In genomic region chr2:109702250-109702985, GRCh38 we compare ENCODE assay signal across 14 cellular contexts.
DNase-seq lines count a peak whose midpoint lies in the region; ATAC-seq and TF ChIP-seq lines count a peak whose summit lies in the region.
"Had no signal": no experiment of that assay in that cellular context is flagged by ENCODE, and none has a peak within 500 bp of the region (broad histone marks: within the 10 kb centered on the region; RNA-seq: fewer than 3 reads in every experiment).

No MANE protein-coding gene starts in this region.

- H3K27me3 ChIP-seq in colonic mucosa = no peaks in the 10 kb centered on the region
- no peaks in the 10 kb centered on the region for H3K27me3 ChIP-seq in lower lobe of right lung (ENCODE audit: low read depth)
- H3K27me3 ChIP-seq: BLaER1 had no signal

- H3K27ac ChIP-seq in colonic mucosa (peak overlapping the region; percentile 52), lower lobe of right lung (peak overlapping the region; percentile 21)
- H3K27ac ChIP-seq: BLaER1 had no signal

- H3K36me3 ChIP-seq in colonic mucosa (no peaks in the 10 kb centered on the region), lower lobe of right lung (no peaks in the 10 kb centered on the region)
- H3K36me3 ChIP-seq: BLaER1 had no signal

- ATAC-seq in lower lobe of right lung (peak in 1 of 2 donors; percentile 26), GM18909 (IDR thresholded peaks at IDR 0.05; ENCODE audit: poor library complexity, unreplicated experiment) (no peak)

- intact Hi-C loops in colonic mucosa (cut with DNase I) (no loop called here), lower lobe of right lung (cut with DNase I) (no loop called here)

- no peaks in the 10 kb centered on the region for H3K9me3 ChIP-seq in colonic mucosa
- H3K9me3 ChIP-seq in lower lobe of right lung = no peaks in the 10 kb centered on the region
- H3K9me3 ChIP-seq: BLaER1 had no signal

- H3K4me3 ChIP-seq in colonic mucosa (no peak overlapping the region), lower lobe of right lung (no peak overlapping the region)
- H3K4me3 ChIP-seq: BLaER1 had no signal

- TF ChIP-seq CTCF in colonic mucosa (IDR thresholded peaks at IDR 0.05) = no peak
- no peak for TF ChIP-seq CTCF in lower lobe of right lung (IDR thresholded peaks at IDR 0.05)

- DNase-seq in AG20443 (ENCODE audit: low spot score) (peak; percentile 67), M059J (ENCODE audit: low read depth) (peak; percentile 89), colonic mucosa (no peak), lower lobe of right lung (no peak), inferior parietal cortex (ENCODE audit: extremely low spot score) (no peak), NOMO-1 treated with dmso at 0.1 percent for 144 hours (lab: John Stamatoyannopoulos, UW; ENCODE audit: unreplicated experiment) (no peak), amniotic stem cell (lab: John Stamatoyannopoulos, UW) (no peak)
- DNase-seq: activated CD4-positive, alpha-beta T cell treated with anti-CD3 and anti-CD28 coated beads, Interleukin-2, amount 10 ng/mL, durations not matched to agents 24 days and 14 days; NCI-H2171; SHP77; stimulated activated CD4-positive, alpha-beta T cell treated with anti-CD3 and anti-CD28 coated beads, Interleukin-12 subunit alpha, Interleukin-12 subunit beta, amount 100 ng/mL, for 4 hours; stimulated activated naive CD4-positive, alpha-beta T cell treated with Interleukin-2 at 50 U/mL for 16 hours had no signal

- H3K4me1 ChIP-seq in colonic mucosa = peaks cover 7% of the 10 kb centered on the region
- H3K4me1 ChIP-seq in lower lobe of right lung = peaks cover 41% of the 10 kb centered on the region
- H3K4me1 ChIP-seq: BLaER1 had no signal

- H3K9ac ChIP-seq in colonic mucosa (ENCODE audit: low read depth in 2 of 2, low read length in 2 of 2) = peak overlapping the region in 1 of 2 donors; percentile 48
- H3K9ac ChIP-seq: BLaER1 had no signal

Comparison
In these comparisons a context has a peak if more than half of its experiments do, and no peak if none do; other contexts are left out.
1. DNase-seq: peak in AG20443 (single experiment) and M059J (single experiment); none in colonic mucosa (single experiment), lower lobe of right lung (single experiment), inferior parietal cortex (single experiment), NOMO-1 treated with dmso at 0.1 percent for 144 hours (single experiment) and amniotic stem cell (single experiment).